ENCODE assay signal across 8 cellular contexts in genomic region chr1:156816561-156817328, GRCh38. TPM values are rescaled to one million over a fixed set of nuclear protein-coding genes. Genes with fewer than 3 reads are reported as not detected.
DNase-seq lines count a peak whose midpoint lies in the region; ATAC-seq and TF ChIP-seq lines count a peak whose summit lies in the region.

Gene SH2D2A, minus strand, starts transcription at chr1:156816848. Its CDS starts 140 bp downstream, at chr1:156816708.

- TF ChIP-seq CTCF in adrenal gland (IDR thresholded peaks at IDR 0.05) = no peak

- peak within 1 kb of the TSS in 3 of 5 donors; percentile 54 to 90 (median 81) for H3K27ac ChIP-seq in adrenal gland
- peak within 1 kb of the TSS; percentile 69 to 84 for H3K27ac ChIP-seq in mucosa of rectum (ENCODE audit: low read depth in 2 of 2, low read length in 2 of 2)

- no peaks in the 10 kb centered on the region for H3K9me3 ChIP-seq in adrenal gland (replicated peaks in 1 of 3)
- H3K9me3 ChIP-seq in mucosa of rectum (ENCODE audit: control insufficient read depth in 2 of 2, low read length in 2 of 2) = no peaks in the 10 kb centered on the region

- H3K4me1 ChIP-seq in adrenal gland (replicated peaks in 1 of 2) (peaks cover 12 to 22% of the 10 kb centered on the region in 2 donors), mucosa of rectum (ENCODE audit: control insufficient read depth in 2 of 2, insufficient read depth in 2 of 2, low read length in 2 of 2) (peaks cover 16 to 18% of the 10 kb centered on the region in 2 donors)

- peak; percentile 69 for ATAC-seq in GM18505 (IDR thresholded peaks at IDR 0.05; ENCODE audit: unreplicated experiment)
- ATAC-seq in HG03135 (IDR thresholded peaks at IDR 0.05; ENCODE audit: unreplicated experiment) = peak; percentile 87
- ATAC-seq in stimulated activated naive CD8-positive, alpha-beta T cell treated with anti-CD3 and anti-CD28 coated beads, Interleukin-15, Interleukin-2, amounts not matched to agents 100 U/mL and 50 U/mL, for 24 hours = peak; percentile 92

- H3K27me3 ChIP-seq in adrenal gland = no peaks in the 10 kb centered on the region
- H3K27me3 ChIP-seq in mucosa of rectum (ENCODE audit: control insufficient read depth in 2 of 2, insufficient read depth in 2 of 2, low read length in 2 of 2) = no peaks in the 10 kb centered on the region

- H3K36me3 ChIP-seq in adrenal gland (replicated peaks in 1 of 2) (no peaks in the 10 kb centered on the region), mucosa of rectum (ENCODE audit: control insufficient read depth in 2 of 2, insufficient read depth in 2 of 2, low read length in 2 of 2) (no peaks in the 10 kb centered on the region)

- TF ChIP-seq POLR2A in GM18505 (IDR thresholded peaks at IDR 0.05; ENCODE audit: borderline replicate concordance, extremely low read depth, insufficient read depth, insufficient read length) = peak; percentile 63
- TF ChIP-seq POLR2A in adrenal gland (IDR thresholded peaks at IDR 0.05) = no peak

- H3K9ac ChIP-seq in mucosa of rectum (ENCODE audit: low read depth in 1 of 2, low read length in 2 of 2) = peak within 1 kb of the TSS; percentile 15 to 60

- intact Hi-C loops in T-helper 2 cell treated with Interferon-gamma antibody and Interleukin-4, amounts not matched to agents 100 ng/mL and 5 ng/mL, for 36 hours (cut with micrococcal nuclease) = loop anchor here (1.0 to 2.0 kb wide), 7 partner anchors 16 to 322 kb away; partner anchors contain the start of genes ETV3, HDGF, ISG20L2 and METTL25B
- intact Hi-C loops in adrenal gland (cut with DNase I) = no loop called here

- DNase-seq in adrenal gland (peak in 6 of 7 donors; percentile 34 to 82 (median 51)), COR-L47 (lab: John Stamatoyannopoulos, UW) (no peak), NCI-H524 treated with DMSO at 0.1 percent for 48 hours (lab: John Stamatoyannopoulos, UW) (no peak)
- peak; percentile 94 for DNase-seq in stimulated activated naive CD8-positive, alpha-beta T cell treated with anti-CD3 and anti-CD28 coated beads, Interleukin-15, Interleukin-2, amounts not matched to agents 100 U/mL and 50 U/mL, for 24 hours

- 49 to 76% (median 56%) methylated on average over 9 to 10 of the region's 10 CpGs for WGBS in adrenal gland, 4 donors

- no peak within 1 kb of the TSS for H3K4me3 ChIP-seq in adrenal gland
- H3K4me3 ChIP-seq in mucosa of rectum (ENCODE audit: low read length in 2 of 2) = peak within 1 kb of the TSS; percentile 51 to 57

RNA-seq across cellular contexts. Expression of gene SH2D2A, which starts in this region (rescaled TPM):
- 94.7 and 96.1 TPM in 2 replicates for total RNA-seq in T-helper 2 cell treated with Interferon-gamma antibody and Interleukin-4, amounts not matched to agents 100 ng/mL and 5 ng/mL, for 36 hours
- total RNA-seq in adrenal gland = 1 to 10 TPM in 5 of 8 donors, under 1 TPM in 2, not detected in 1; 0.61 to 4.8 (median 2.2) TPM
- polyA plus RNA-seq in adrenal gland = 1 to 10 TPM in 1 of 3 donors, under 1 TPM in 2; 0.40 to 3.9 (median 0.91) TPM

Comparison
In these comparisons a context has a peak if more than half of its experiments do, and no peak if none do; other contexts are left out.
1. RNA of gene SH2D2A (total RNA-seq): 94.7 to 96.1 TPM in T-helper 2 cell treated with Interferon-gamma antibody and Interleukin-4, amounts not matched to agents 100 ng/mL and 5 ng/mL, for 36 hours; 0.61 to 4.8 TPM in adrenal gland; every median in the first group is over 10 times any median in the second.
2. DNase-seq: peak in adrenal gland (6 of 7) and stimulated activated naive CD8-positive, alpha-beta T cell treated with anti-CD3 and anti-CD28 coated beads, Interleukin-15, Interleukin-2, amounts not matched to agents 100 U/mL and 50 U/mL, for 24 hours (single experiment); none in COR-L47 (single experiment) and NCI-H524 treated with DMSO at 0.1 percent for 48 hours (single experiment).
3. H3K4me3 ChIP-seq: peak in mucosa of rectum (2 of 2); none in adrenal gland (0 of 4).
4. Peak in every context shown above with its lines, with median percentiles within 50 percentile points of each other: ATAC-seq.